In genomic region chr19:56253737-56254136, GRCh38 we compare ENCODE assay signal across 8 cellular contexts. TPM values are rescaled to one million over a fixed set of nuclear protein-coding genes. Genes with fewer than 3 reads are reported as not detected.
DNase-seq lines count a peak whose midpoint lies in the region; ATAC-seq and TF ChIP-seq lines count a peak whose summit lies in the region.

No MANE protein-coding gene starts in this region.

- H3K79me2 ChIP-seq in neural cell (replicated peaks; ENCODE audit: insufficient read depth, low read length): no peaks in the 10 kb centered on the region

- DNase-seq in DMS153 treated with DMSO at 0.1 percent for 48 hours (lab: John Stamatoyannopoulos, UW; ENCODE audit: unreplicated experiment): peak; percentile 11
- DNase-seq in Jurkat, Clone E6-1 (ENCODE audit: low read depth, low spot score): peak; percentile 64
- peak; percentile 18 for DNase-seq in OCI-M2 (lab: John Stamatoyannopoulos, UW; ENCODE audit: unreplicated experiment)
- DNase-seq in epidermal melanocyte (ENCODE audit: insufficient read length, low spot score): peak; percentile 41
- DNase-seq in stimulated activated CD4-positive, alpha-beta T cell treated with anti-CD3 and anti-CD28 coated beads, Interleukin-4, amount 100 ng/mL, for 24 hours: no peak
- DNase-seq in NCI-H187 treated with DMSO at 0.1 percent for 48 hours (lab: John Stamatoyannopoulos, UW): no peak

- no peak for TF ChIP-seq EP300 in neural cell (conservative IDR thresholded peaks at IDR 0.05; ENCODE audit: poor library complexity, severe bottlenecking)

- no peak overlapping the region for H3K27ac ChIP-seq in neural cell (ENCODE audit: low read length)

- no peak for ATAC-seq in HG02981 (IDR thresholded peaks at IDR 0.05; ENCODE audit: unreplicated experiment)

- no peaks in the 10 kb centered on the region for H3K36me3 ChIP-seq in neural cell (ENCODE audit: insufficient read depth, low read length)

- H3K9me2 ChIP-seq in neural cell (ENCODE audit: insufficient read depth, low read length): no peaks in the 10 kb centered on the region

- TF ChIP-seq CTCF in neural cell (IDR thresholded peaks at IDR 0.05; ENCODE audit: poor library complexity, severe bottlenecking): peak; percentile 74

- no peak overlapping the region for H3K9ac ChIP-seq in neural cell (ENCODE audit: low read length)

- H4K20me1 ChIP-seq in neural cell (ENCODE audit: insufficient read depth): no peaks in the 10 kb centered on the region

- no peak overlapping the region for H3K4me2 ChIP-seq in neural cell (ENCODE audit: low read length)

- no peaks in the 10 kb centered on the region for H3K9me3 ChIP-seq in neural cell (ENCODE audit: low read length)

- H2AFZ ChIP-seq in neural cell (ENCODE audit: low read depth, low read length): no peak overlapping the region

- no peak overlapping the region for H3K4me3 ChIP-seq in Jurkat, Clone E6-1 (ENCODE audit: low read length)
- H3K4me3 ChIP-seq in neural cell (ENCODE audit: low read length): no peak overlapping the region

- peak; percentile 74 for TF ChIP-seq RAD21 in neural cell (conservative IDR thresholded peaks at IDR 0.05)

- H3K27me3 ChIP-seq in neural cell (ENCODE audit: insufficient read depth, low read depth, low read length): no peaks in the 10 kb centered on the region

- H3F3A ChIP-seq in neural cell (ENCODE audit: insufficient read depth, low read length, poor library complexity, severe bottlenecking): no peaks in the 10 kb centered on the region

TF ChIP-seq in neural cell, 6 proteins besides CTCF, POLR2A, EP300 and RAD21:
- no peak for TF ChIP-seq EZH2 (IDR thresholded peaks at IDR 0.05; ENCODE audit: borderline replicate concordance, insufficient read depth, low read length, poor library complexity, severe bottlenecking)
- peak; percentile 70 for TF ChIP-seq SMC3 (conservative IDR thresholded peaks at IDR 0.05; ENCODE audit: poor library complexity)

RNA-seq across cellular contexts. Expression of gene EDDM13, which starts 18.8 kb away (rescaled TPM):
- polyA plus RNA-seq in Jurkat, Clone E6-1 (2012; ENCODE audit: insufficient read depth, insufficient read length): not detected
- polyA plus RNA-seq in neural cell: not detected in 2 replicates
- polyA minus RNA-seq in neural cell: not detected in 2 replicates

RNA-seq across cellular contexts. Expression of gene ZSCAN5C, which starts 51.7 kb away (rescaled TPM):
- not detected for polyA plus RNA-seq in Jurkat, Clone E6-1 (2012; ENCODE audit: insufficient read depth, insufficient read length)
- polyA plus RNA-seq in neural cell: not detected in 2 replicates
- polyA minus RNA-seq in neural cell: not detected in 2 replicates

RNA-seq across cellular contexts. Expression of gene ZSCAN5B, which starts 56.2 kb away (rescaled TPM):
- polyA plus RNA-seq in Jurkat, Clone E6-1 (2012; ENCODE audit: insufficient read depth, insufficient read length): not detected
- polyA plus RNA-seq in neural cell: 0.24 TPM in 1 of 2 replicates, not detected in the other
- not detected in 2 replicates for polyA minus RNA-seq in neural cell

Comparison
In these comparisons a context has a peak if more than half of its experiments do, and no peak if none do; other contexts are left out.
1. DNase-seq: peak in DMS153 treated with DMSO at 0.1 percent for 48 hours (single experiment), Jurkat, Clone E6-1 (single experiment), OCI-M2 (single experiment) and epidermal melanocyte (single experiment); none in stimulated activated CD4-positive, alpha-beta T cell treated with anti-CD3 and anti-CD28 coated beads, Interleukin-4, amount 100 ng/mL, for 24 hours (single experiment) and NCI-H187 treated with DMSO at 0.1 percent for 48 hours (single experiment).